25 cellular contexts compared by ENCODE assay signal in the genomic region with DNA sequence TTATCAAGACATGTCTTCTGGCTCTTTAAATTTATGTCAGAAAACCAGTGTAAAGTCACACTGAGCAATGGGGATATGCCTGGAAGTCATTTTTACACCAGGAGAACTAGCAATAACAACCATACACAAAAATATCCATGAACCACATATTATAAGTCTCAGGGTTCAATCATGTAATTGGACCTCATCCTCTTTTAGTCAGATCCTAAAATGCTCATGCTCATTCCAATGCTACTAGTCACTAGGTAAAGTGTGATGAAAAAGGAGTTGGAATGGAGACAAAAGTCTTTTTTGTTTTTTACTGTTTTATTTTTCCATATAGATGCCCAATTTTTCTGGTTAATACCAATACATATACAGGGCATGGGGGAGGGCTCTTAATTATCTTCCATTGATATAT.
A peak's percentile ranks its signal among the peaks of the same experiment; 100 is the strongest.
DNase-seq lines count a peak whose midpoint lies in the region; ATAC-seq and TF ChIP-seq lines count a peak whose summit lies in the region.
"Had no signal": no experiment of that assay in that cellular context is flagged by ENCODE, and none has a peak within 500 bp of the region (broad histone marks: within the 10 kb centered on the region; RNA-seq: fewer than 3 reads in every experiment).

No MANE protein-coding gene starts in this region.

- POLR2A ChIA-PET in IMR-90 (lab: Charles Lee; ENCODE audit: unreplicated experiment), result no interaction called here

- no peak overlapping the region for H2AK9ac ChIP-seq in IMR-90 (replicated peaks; ENCODE audit: low read depth, low read length, poor library complexity)

- no peak for TF ChIP-seq CTCF in IMR-90 (conservative IDR thresholded peaks at IDR 0.05; ENCODE audit: low read depth, low read length)
- TF ChIP-seq CTCF in brain microvascular endothelial cell (IDR thresholded peaks at IDR 0.05; ENCODE audit: low read depth, low read length, missing control alignments), result no peak

- no peak overlapping the region for H2AFZ ChIP-seq in IMR-90 (replicated peaks; ENCODE audit: low read length, poor library complexity)
- H2AFZ ChIP-seq: GM23338 had no signal

- no TSS peak for BruUV-seq in IMR-90 (replicated peaks; lab: Mats Ljungman, UMichigan)

- no peaks in the 10 kb centered on the region for H3K4me1 ChIP-seq in IMR-90 (ENCODE audit: control insufficient read depth, insufficient read depth, low read length)
- H3K4me1 ChIP-seq: A549; adrenal gland; BLaER1 treated with 17β-estradiol and CSF1 and Interleukin-3, amounts not matched to agents 10 nM and 100 nM; transverse colon had no signal

- H4K8ac ChIP-seq in IMR-90 (ENCODE audit: low read depth in 2 of 2, low read length in 2 of 2), result no peak overlapping the region

- H3K9ac ChIP-seq in IMR-90 (ENCODE audit: low read depth, low read length), result no peak overlapping the region
- H3K9ac ChIP-seq: BLaER1 treated with 17β-estradiol and CSF1 and Interleukin-3, amounts not matched to agents 10 nM and 100 nM had no signal

- H3K27ac ChIP-seq in IMR-90 (ENCODE audit: insufficient read depth, low read length) (no peak overlapping the region), brain microvascular endothelial cell (no peak overlapping the region)
- H3K27ac ChIP-seq: A549; adrenal gland; BLaER1 treated with 17β-estradiol and CSF1 and Interleukin-3, amounts not matched to agents 10 nM and 100 nM; transverse colon had no signal

- in situ Hi-C loops in IMR-90 (cut with MboI; ENCODE audit: low sequenced_read_pairs), result no loop called here
- in situ Hi-C loops in brain microvascular endothelial cell (cut with HindIII; ENCODE audit: low pct_ligation_motif_present, low sequenced_read_pairs), result no loop called here

- no peak overlapping the region for H2BK120ac ChIP-seq in IMR-90 (ENCODE audit: low read depth, low read length)

- H3K9me3 ChIP-seq in IMR-90 (ENCODE audit: control insufficient read depth, insufficient read depth, low read length), result no peaks in the 10 kb centered on the region
- H3K9me3 ChIP-seq: A549; adrenal gland; BLaER1 treated with 17β-estradiol and CSF1 and Interleukin-3, amounts not matched to agents 10 nM and 100 nM; transverse colon had no signal

- no peak overlapping the region for H3K4me2 ChIP-seq in IMR-90 (ENCODE audit: low read depth, low read length)
- H3K4me2 ChIP-seq: A549; BLaER1 treated with 17β-estradiol and CSF1 and Interleukin-3, amounts not matched to agents 10 nM and 100 nM; GM23338 had no signal

- dilution Hi-C loops in IMR-90 (cut with HindIII; ENCODE audit: low sequenced_read_pairs, unreplicated experiment), result no loop called here

- peak; percentile 42; the same call in 1 of the 2 replicates for ATAC-seq in IMR-90 (ENCODE audit: low read depth)
- no peak for ATAC-seq in HG02870 (IDR thresholded peaks at IDR 0.05; ENCODE audit: unreplicated experiment)
- ATAC-seq: A549; GM23338; K562; stimulated activated naive CD8-positive, alpha-beta T cell treated with anti-CD3 and anti-CD28 coated beads, Interleukin-15, amount 100 ng/mL, for 72 hours had no signal

- CTCF ChIA-PET in IMR-90 (lab: Yijun Ruan, JAX), result no interaction called here

- H3K36me3 ChIP-seq in IMR-90 (ENCODE audit: control insufficient read depth, insufficient read depth, low read length) (no peaks in the 10 kb centered on the region), brain microvascular endothelial cell (replicated peaks) (no peaks in the 10 kb centered on the region)
- H3K36me3 ChIP-seq: adrenal gland; BLaER1 treated with 17β-estradiol and CSF1 and Interleukin-3, amounts not matched to agents 10 nM and 100 nM; transverse colon had no signal

- no peak overlapping the region for H3K23ac ChIP-seq in IMR-90 (ENCODE audit: low read depth, low read length)

- no peak overlapping the region for H2AK5ac ChIP-seq in IMR-90 (ENCODE audit: low read depth, low read length)

- H4K5ac ChIP-seq in IMR-90 (ENCODE audit: low read depth, low read length), result no peak overlapping the region

- no peak overlapping the region for H2BK20ac ChIP-seq in IMR-90 (ENCODE audit: low read depth, low read length)

- H3K18ac ChIP-seq in IMR-90 (ENCODE audit: low read depth, low read length), result no peak overlapping the region

- H3K56ac ChIP-seq in IMR-90 (ENCODE audit: extremely low read depth, insufficient read depth, low read length), result no peak overlapping the region

- peak; percentile 21 for DNase-seq in AG08395 (ENCODE audit: low spot score)
- peak; percentile 57 for DNase-seq in IMR-90
- DNase-seq in brain microvascular endothelial cell, result peak; percentile 14
- peak; percentile 9 for DNase-seq in iris pigment epithelial cell (ENCODE audit: low read depth)
- no peak for DNase-seq in HuH-7.5 (ENCODE audit: low spot score)
- no peak for DNase-seq in DMS79 treated with DMSO at 0.1 percent for 48 hours (lab: John Stamatoyannopoulos, UW)
- no peak for DNase-seq in effector CD8-positive, alpha-beta T cell (lab: John Stamatoyannopoulos, UW)
- DNase-seq: activated B cell treated with CpG ODN at 0.5 μM for 24 hours; activated CD4-positive, alpha-beta memory T cell treated with anti-CD3 and anti-CD28 coated beads, Interleukin-2, amount 10 ng/mL, durations not matched to agents 7 days and 5 days; activated gamma-delta T cell treated with Interleukin-2 at 50 U/mL for 16 hours; adrenal gland; kidney; NCI-H1694; NCI-H2171 treated with DMSO at 0.1 percent for 48 hours; NCI-H526 treated with DMSO at 0.1 percent for 48 hours; nucleus accumbens; stimulated activated naive CD8-positive, alpha-beta T cell treated with anti-CD3 and anti-CD28 coated beads, Interleukin-15, amount 100 ng/mL, for 72 hours; T1000; transverse colon had no signal

- H3K27me3 ChIP-seq in IMR-90 (ENCODE audit: control insufficient read depth, insufficient read depth, low read length) (no peaks in the 10 kb centered on the region), brain microvascular endothelial cell (replicated peaks) (no peaks in the 10 kb centered on the region)
- H3K27me3 ChIP-seq: adrenal gland; BLaER1 treated with 17β-estradiol and CSF1 and Interleukin-3, amounts not matched to agents 10 nM and 100 nM; transverse colon had no signal

- TF ChIP-seq RAD21 in IMR-90 (IDR thresholded peaks at IDR 0.05; ENCODE audit: low read length), result no peak

- H2BK5ac ChIP-seq in IMR-90 (ENCODE audit: low read depth, low read length, poor library complexity, severe bottlenecking), result no peak overlapping the region

- H3K4me3 ChIP-seq in IMR-90 (ENCODE audit: insufficient read depth, low read depth, low read length), result no peak overlapping the region
- no peak overlapping the region for H3K4me3 ChIP-seq in brain microvascular endothelial cell (ENCODE audit: low read depth, low read length)
- H3K4me3 ChIP-seq: A549; adrenal gland; BLaER1 treated with 17β-estradiol and CSF1 and Interleukin-3, amounts not matched to agents 10 nM and 100 nM; GM23338; K562; lung; transverse colon had no signal

- TF ChIP-seq POLR2A in IMR-90 (IDR thresholded peaks at IDR 0.05; ENCODE audit: low read depth, low read length), result no peak

- no peaks in the 10 kb centered on the region for H3K79me1 ChIP-seq in IMR-90 (ENCODE audit: low read depth in 1 of 2, low read length in 2 of 2)

- no peaks in the 10 kb centered on the region for H3K9me1 ChIP-seq in IMR-90 (ENCODE audit: insufficient read depth, low read length)

- no peak overlapping the region for H2BK15ac ChIP-seq in IMR-90 (ENCODE audit: low read depth, low read length)

- no peak overlapping the region for H3K14ac ChIP-seq in IMR-90 (replicated peaks; ENCODE audit: low read depth, low read length)

- intact Hi-C loops in IMR-90 (cut with micrococcal nuclease), result no loop called here

- H4K91ac ChIP-seq in IMR-90 (ENCODE audit: insufficient read depth, low read depth, low read length), result no peak overlapping the region

- no peak overlapping the region for H3K4ac ChIP-seq in IMR-90 (ENCODE audit: low read depth, low read length)

- no peaks in the 10 kb centered on the region for H4K20me1 ChIP-seq in IMR-90 (ENCODE audit: insufficient read depth, low read length)
- H4K20me1 ChIP-seq: BLaER1 treated with 17β-estradiol and CSF1 and Interleukin-3, amounts not matched to agents 10 nM and 100 nM had no signal

TF ChIP-seq in IMR-90, 13 proteins besides CTCF, POLR2A, EP300 and RAD21:
- TF ChIP-seq, protein P1, sequence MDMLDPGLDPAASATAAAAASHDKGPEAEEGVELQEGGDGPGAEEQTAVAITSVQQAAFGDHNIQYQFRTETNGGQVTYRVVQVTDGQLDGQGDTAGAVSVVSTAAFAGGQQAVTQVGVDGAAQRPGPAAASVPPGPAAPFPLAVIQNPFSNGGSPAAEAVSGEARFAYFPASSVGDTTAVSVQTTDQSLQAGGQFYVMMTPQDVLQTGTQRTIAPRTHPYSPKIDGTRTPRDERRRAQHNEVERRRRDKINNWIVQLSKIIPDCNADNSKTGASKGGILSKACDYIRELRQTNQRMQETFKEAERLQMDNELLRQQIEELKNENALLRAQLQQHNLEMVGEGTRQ (IDR thresholded peaks at IDR 0.05; ENCODE audit: low read depth, low read length), result no peak
- TF ChIP-seq FOS (IDR thresholded peaks at IDR 0.05; ENCODE audit: low read depth, low read length) (no peak), CEBPB (IDR thresholded peaks at IDR 0.05; ENCODE audit: low read depth, low read length) (no peak), MAZ (IDR thresholded peaks at IDR 0.05; ENCODE audit: borderline replicate concordance, low read depth, low read length) (no peak), CHD1 (IDR thresholded peaks at IDR 0.05; ENCODE audit: low read depth, low read length) (no peak), RCOR1 (IDR thresholded peaks at IDR 0.05; ENCODE audit: insufficient replicate concordance, low read length) (no peak), MAFK (IDR thresholded peaks at IDR 0.05; ENCODE audit: low read depth, low read length) (no peak), NFE2L2 (IDR thresholded peaks at IDR 0.05; ENCODE audit: low read depth, low read length) (no peak), RFX5 (IDR thresholded peaks at IDR 0.05; ENCODE audit: low read depth, low read length) (no peak), MXI1 (IDR thresholded peaks at IDR 0.05; ENCODE audit: borderline replicate concordance, low read depth, low read length) (no peak), BHLHE40 (IDR thresholded peaks at IDR 0.05; ENCODE audit: low read depth, low read length) (no peak), SMC3 (IDR thresholded peaks at IDR 0.05; ENCODE audit: low read depth, low read length) (no peak)
- TF ChIP-seq, protein P2, sequence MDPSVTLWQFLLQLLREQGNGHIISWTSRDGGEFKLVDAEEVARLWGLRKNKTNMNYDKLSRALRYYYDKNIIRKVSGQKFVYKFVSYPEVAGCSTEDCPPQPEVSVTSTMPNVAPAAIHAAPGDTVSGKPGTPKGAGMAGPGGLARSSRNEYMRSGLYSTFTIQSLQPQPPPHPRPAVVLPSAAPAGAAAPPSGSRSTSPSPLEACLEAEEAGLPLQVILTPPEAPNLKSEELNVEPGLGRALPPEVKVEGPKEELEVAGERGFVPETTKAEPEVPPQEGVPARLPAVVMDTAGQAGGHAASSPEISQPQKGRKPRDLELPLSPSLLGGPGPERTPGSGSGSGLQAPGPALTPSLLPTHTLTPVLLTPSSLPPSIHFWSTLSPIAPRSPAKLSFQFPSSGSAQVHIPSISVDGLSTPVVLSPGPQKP (IDR thresholded peaks at IDR 0.05; ENCODE audit: borderline replicate concordance, low read depth, low read length), result no peak

Comparison
In these comparisons a context has a peak if more than half of its experiments do, and no peak if none do; other contexts are left out.
1. DNase-seq: peak in AG08395 (single experiment), IMR-90 (single experiment), brain microvascular endothelial cell (single experiment) and iris pigment epithelial cell (single experiment); none in HuH-7.5 (single experiment), DMS79 treated with DMSO at 0.1 percent for 48 hours (single experiment) and effector CD8-positive, alpha-beta T cell (single experiment).